1 cellular context compared by ENCODE assay signal in the genomic region with DNA sequence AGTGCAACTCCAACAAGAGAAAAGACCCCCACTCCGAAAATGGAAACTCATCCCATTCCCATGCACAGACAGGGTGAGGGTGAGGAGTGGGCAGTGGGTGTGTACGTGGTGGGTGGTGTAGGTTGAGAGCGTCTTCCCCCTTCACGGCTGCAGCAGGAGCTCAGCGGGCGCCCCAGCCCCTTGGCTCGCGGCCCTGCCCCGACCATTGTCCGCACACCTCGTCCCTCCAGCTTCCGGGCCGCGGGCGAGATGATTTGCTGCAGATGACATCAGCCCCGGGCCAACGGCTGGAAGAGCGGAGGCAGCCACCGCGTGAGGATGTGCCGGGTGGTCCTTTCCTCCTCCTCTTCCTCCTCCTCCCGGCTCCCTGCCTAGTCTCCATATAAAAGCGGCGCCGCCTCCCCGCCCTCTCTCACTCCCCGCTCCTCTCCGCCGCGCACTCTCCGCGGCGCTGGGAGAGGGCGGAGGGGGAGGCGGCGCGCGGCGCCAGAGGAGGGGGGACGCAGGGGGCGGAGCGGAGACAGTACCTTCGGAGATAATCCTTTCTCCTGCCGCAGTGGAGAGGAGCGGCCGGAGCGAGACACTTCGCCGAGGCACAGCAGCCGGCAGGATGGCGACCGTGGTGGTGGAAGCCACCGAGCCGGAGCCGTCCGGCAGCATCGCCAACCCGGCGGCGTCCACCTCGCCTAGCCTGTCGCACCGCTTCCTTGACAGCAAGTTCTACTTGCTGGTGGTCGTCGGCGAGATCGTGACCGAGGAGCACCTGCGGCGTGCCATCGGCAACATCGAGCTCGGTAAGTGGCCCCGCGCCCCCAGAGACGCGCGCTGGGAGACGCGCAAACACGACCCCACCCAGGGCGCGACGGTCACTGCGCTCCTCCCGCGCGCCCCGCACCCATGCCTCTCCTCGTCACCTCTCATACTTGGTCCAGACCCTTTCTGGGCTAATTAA.
TF ChIP-seq lines count a peak whose summit lies in the region.

TSS of gene MAP1B (plus strand) at position 554 of the 952 bp plus-strand sequence. CDS start at position 611, 57 bp downstream.

TF ChIP-seq in HepG2, 621 proteins besides CTCF, POLR2A, EP300 and RAD21 (continued from another document and continues in another):
- TF ChIP-seq, protein P1, sequence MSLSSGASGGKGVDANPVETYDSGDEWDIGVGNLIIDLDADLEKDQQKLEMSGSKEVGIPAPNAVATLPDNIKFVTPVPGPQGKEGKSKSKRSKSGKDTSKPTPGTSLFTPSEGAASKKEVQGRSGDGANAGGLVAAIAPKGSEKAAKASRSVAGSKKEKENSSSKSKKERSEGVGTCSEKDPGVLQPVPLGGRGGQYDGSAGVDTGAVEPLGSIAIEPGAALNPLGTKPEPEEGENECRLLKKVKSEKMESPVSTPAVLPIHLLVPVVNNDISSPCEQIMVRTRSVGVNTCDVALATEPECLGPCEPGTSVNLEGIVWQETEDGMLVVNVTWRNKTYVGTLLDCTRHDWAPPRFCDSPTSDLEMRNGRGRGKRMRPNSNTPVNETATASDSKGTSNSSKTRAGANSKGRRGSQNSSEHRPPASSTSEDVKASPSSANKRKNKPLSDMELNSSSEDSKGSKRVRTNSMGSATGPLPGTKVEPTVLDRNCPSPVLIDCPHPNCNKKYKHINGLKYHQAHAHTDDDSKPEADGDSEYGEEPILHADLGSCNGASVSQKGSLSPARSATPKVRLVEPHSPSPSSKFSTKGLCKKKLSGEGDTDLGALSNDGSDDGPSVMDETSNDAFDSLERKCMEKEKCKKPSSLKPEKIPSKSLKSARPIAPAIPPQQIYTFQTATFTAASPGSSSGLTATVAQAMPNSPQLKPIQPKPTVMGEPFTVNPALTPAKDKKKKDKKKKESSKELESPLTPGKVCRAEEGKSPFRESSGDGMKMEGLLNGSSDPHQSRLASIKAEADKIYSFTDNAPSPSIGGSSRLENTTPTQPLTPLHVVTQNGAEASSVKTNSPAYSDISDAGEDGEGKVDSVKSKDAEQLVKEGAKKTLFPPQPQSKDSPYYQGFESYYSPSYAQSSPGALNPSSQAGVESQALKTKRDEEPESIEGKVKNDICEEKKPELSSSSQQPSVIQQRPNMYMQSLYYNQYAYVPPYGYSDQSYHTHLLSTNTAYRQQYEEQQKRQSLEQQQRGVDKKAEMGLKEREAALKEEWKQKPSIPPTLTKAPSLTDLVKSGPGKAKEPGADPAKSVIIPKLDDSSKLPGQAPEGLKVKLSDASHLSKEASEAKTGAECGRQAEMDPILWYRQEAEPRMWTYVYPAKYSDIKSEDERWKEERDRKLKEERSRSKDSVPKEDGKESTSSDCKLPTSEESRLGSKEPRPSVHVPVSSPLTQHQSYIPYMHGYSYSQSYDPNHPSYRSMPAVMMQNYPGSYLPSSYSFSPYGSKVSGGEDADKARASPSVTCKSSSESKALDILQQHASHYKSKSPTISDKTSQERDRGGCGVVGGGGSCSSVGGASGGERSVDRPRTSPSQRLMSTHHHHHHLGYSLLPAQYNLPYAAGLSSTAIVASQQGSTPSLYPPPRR (CRISPR knock-in tag; IDR thresholded peaks at IDR 0.05; ENCODE audit: borderline replicate concordance): no peak
- TF ChIP-seq KDM2A (CRISPR knock-in tag; IDR thresholded peaks at IDR 0.05; ENCODE audit: borderline replicate concordance, low read depth): peak; percentile 65; the same call in 1 of the 2 replicates
- TF ChIP-seq NFKB2 (CRISPR knock-in tag; IDR thresholded peaks at IDR 0.05; ENCODE audit: borderline replicate concordance): 0 out of 2 replicates have a peak, but pooled peaks have one; percentile 32
- TF ChIP-seq, protein P2, sequence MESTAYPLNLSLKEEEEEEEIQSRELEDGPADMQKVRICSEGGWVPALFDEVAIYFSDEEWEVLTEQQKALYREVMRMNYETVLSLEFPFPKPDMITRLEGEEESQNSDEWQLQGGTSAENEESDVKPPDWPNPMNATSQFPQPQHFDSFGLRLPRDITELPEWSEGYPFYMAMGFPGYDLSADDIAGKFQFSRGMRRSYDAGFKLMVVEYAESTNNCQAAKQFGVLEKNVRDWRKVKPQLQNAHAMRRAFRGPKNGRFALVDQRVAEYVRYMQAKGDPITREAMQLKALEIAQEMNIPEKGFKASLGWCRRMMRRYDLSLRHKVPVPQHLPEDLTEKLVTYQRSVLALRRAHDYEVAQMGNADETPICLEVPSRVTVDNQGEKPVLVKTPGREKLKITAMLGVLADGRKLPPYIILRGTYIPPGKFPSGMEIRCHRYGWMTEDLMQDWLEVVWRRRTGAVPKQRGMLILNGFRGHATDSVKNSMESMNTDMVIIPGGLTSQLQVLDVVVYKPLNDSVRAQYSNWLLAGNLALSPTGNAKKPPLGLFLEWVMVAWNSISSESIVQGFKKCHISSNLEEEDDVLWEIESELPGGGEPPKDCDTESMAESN (CRISPR knock-in tag; conservative IDR thresholded peaks at IDR 0.05): peak; percentile 59
- no peak for TF ChIP-seq GTF3A (CRISPR knock-in tag; conservative IDR thresholded peaks at IDR 0.05)
- no peak for TF ChIP-seq ZNF343 (CRISPR knock-in tag; IDR thresholded peaks at IDR 0.05)
- 0 out of 2 replicates have a peak, but pooled peaks have one; percentile 13 for TF ChIP-seq ZSCAN25 (CRISPR knock-in tag; IDR thresholded peaks at IDR 0.05)
- TF ChIP-seq IKZF1 (IDR thresholded peaks at IDR 0.05): no peak
- TF ChIP-seq KAT7 (CRISPR knock-in tag; IDR thresholded peaks at IDR 0.05; ENCODE audit: borderline replicate concordance): no peak
- TF ChIP-seq DNMT3B (CRISPR knock-in tag; conservative IDR thresholded peaks at IDR 0.05): no peak
- TF ChIP-seq, protein P3, sequence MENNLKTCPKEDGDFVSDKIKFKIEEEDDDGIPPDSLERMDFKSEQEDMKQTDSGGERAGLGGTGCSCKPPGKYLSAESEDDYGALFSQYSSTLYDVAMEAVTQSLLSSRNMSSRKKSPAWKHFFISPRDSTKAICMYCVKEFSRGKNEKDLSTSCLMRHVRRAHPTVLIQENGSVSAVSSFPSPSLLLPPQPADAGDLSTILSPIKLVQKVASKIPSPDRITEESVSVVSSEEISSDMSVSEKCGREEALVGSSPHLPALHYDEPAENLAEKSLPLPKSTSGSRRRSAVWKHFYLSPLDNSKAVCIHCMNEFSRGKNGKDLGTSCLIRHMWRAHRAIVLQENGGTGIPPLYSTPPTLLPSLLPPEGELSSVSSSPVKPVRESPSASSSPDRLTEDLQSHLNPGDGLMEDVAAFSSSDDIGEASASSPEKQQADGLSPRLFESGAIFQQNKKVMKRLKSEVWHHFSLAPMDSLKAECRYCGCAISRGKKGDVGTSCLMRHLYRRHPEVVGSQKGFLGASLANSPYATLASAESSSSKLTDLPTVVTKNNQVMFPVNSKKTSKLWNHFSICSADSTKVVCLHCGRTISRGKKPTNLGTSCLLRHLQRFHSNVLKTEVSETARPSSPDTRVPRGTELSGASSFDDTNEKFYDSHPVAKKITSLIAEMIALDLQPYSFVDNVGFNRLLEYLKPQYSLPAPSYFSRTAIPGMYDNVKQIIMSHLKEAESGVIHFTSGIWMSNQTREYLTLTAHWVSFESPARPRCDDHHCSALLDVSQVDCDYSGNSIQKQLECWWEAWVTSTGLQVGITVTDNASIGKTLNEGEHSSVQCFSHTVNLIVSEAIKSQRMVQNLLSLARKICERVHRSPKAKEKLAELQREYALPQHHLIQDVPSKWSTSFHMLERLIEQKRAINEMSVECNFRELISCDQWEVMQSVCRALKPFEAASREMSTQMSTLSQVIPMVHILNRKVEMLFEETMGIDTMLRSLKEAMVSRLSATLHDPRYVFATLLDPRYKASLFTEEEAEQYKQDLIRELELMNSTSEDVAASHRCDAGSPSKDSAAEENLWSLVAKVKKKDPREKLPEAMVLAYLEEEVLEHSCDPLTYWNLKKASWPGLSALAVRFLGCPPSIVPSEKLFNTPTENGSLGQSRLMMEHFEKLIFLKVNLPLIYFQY (CRISPR knock-in tag; IDR thresholded peaks at IDR 0.05; ENCODE audit: borderline replicate concordance): no peak
- TF ChIP-seq EED (CRISPR knock-in tag; IDR thresholded peaks at IDR 0.05): no peak
- TF ChIP-seq THRA (CRISPR knock-in tag; IDR thresholded peaks at IDR 0.05; ENCODE audit: borderline replicate concordance): 0 out of 2 replicates have a peak, but pooled peaks have one; percentile 13
- no peak for TF ChIP-seq ELF4 (CRISPR knock-in tag; IDR thresholded peaks at IDR 0.05; ENCODE audit: borderline replicate concordance)
- TF ChIP-seq, protein P4, sequence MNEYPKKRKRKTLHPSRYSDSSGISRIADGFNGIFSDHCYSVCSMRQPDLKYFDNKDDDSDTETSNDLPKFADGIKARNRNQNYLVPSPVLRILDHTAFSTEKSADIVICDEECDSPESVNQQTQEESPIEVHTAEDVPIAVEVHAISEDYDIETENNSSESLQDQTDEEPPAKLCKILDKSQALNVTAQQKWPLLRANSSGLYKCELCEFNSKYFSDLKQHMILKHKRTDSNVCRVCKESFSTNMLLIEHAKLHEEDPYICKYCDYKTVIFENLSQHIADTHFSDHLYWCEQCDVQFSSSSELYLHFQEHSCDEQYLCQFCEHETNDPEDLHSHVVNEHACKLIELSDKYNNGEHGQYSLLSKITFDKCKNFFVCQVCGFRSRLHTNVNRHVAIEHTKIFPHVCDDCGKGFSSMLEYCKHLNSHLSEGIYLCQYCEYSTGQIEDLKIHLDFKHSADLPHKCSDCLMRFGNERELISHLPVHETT (CRISPR knock-in tag; conservative IDR thresholded peaks at IDR 0.05): no peak
- TF ChIP-seq, protein P5, sequence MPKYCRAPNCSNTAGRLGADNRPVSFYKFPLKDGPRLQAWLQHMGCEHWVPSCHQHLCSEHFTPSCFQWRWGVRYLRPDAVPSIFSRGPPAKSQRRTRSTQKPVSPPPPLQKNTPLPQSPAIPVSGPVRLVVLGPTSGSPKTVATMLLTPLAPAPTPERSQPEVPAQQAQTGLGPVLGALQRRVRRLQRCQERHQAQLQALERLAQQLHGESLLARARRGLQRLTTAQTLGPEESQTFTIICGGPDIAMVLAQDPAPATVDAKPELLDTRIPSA (CRISPR knock-in tag; IDR thresholded peaks at IDR 0.05; ENCODE audit: borderline replicate concordance): no peak
- 0 out of 2 replicates have a peak, but pooled peaks have one; percentile 32 for TF ChIP-seq SALL2 (CRISPR knock-in tag; IDR thresholded peaks at IDR 0.05)
- TF ChIP-seq ZNF75D (CRISPR knock-in tag; IDR thresholded peaks at IDR 0.05; ENCODE audit: borderline replicate concordance): no peak
- no peak for TF ChIP-seq GATA4 (IDR thresholded peaks at IDR 0.05; ENCODE audit: borderline replicate concordance, low read depth)
- peak; percentile 85 for TF ChIP-seq ATF2 (CRISPR knock-in tag; IDR thresholded peaks at IDR 0.05)
- TF ChIP-seq ZFP1 (CRISPR knock-in tag; IDR thresholded peaks at IDR 0.05): no peak
- TF ChIP-seq RAD51 (IDR thresholded peaks at IDR 0.05; ENCODE audit: borderline replicate concordance): no peak
- TF ChIP-seq ZNF441 (CRISPR knock-in tag; IDR thresholded peaks at IDR 0.05; ENCODE audit: borderline replicate concordance): no peak
- no peak for TF ChIP-seq U2AF1 (optimal IDR thresholded peaks at IDR 0.05; ENCODE audit: low read depth, low read length)
- peak; percentile 47; the same call in 1 of the 2 replicates for TF ChIP-seq PHF8 (CRISPR knock-in tag; IDR thresholded peaks at IDR 0.05)
- TF ChIP-seq BRD4 (CRISPR knock-in tag; IDR thresholded peaks at IDR 0.05): no peak
- no peak for TF ChIP-seq RNF2 (conservative IDR thresholded peaks at IDR 0.05; ENCODE audit: low read depth)
- TF ChIP-seq, protein P6, sequence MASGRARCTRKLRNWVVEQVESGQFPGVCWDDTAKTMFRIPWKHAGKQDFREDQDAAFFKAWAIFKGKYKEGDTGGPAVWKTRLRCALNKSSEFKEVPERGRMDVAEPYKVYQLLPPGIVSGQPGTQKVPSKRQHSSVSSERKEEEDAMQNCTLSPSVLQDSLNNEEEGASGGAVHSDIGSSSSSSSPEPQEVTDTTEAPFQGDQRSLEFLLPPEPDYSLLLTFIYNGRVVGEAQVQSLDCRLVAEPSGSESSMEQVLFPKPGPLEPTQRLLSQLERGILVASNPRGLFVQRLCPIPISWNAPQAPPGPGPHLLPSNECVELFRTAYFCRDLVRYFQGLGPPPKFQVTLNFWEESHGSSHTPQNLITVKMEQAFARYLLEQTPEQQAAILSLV (CRISPR knock-in tag; IDR thresholded peaks at IDR 0.05; ENCODE audit: borderline replicate concordance): 0 out of 2 replicates have a peak, but pooled peaks have one; percentile 1
- peak; percentile 28; the same call in 1 of the 2 replicates for TF ChIP-seq ZFX (CRISPR knock-in tag; IDR thresholded peaks at IDR 0.05; ENCODE audit: low read depth)
- TF ChIP-seq, protein P7, sequence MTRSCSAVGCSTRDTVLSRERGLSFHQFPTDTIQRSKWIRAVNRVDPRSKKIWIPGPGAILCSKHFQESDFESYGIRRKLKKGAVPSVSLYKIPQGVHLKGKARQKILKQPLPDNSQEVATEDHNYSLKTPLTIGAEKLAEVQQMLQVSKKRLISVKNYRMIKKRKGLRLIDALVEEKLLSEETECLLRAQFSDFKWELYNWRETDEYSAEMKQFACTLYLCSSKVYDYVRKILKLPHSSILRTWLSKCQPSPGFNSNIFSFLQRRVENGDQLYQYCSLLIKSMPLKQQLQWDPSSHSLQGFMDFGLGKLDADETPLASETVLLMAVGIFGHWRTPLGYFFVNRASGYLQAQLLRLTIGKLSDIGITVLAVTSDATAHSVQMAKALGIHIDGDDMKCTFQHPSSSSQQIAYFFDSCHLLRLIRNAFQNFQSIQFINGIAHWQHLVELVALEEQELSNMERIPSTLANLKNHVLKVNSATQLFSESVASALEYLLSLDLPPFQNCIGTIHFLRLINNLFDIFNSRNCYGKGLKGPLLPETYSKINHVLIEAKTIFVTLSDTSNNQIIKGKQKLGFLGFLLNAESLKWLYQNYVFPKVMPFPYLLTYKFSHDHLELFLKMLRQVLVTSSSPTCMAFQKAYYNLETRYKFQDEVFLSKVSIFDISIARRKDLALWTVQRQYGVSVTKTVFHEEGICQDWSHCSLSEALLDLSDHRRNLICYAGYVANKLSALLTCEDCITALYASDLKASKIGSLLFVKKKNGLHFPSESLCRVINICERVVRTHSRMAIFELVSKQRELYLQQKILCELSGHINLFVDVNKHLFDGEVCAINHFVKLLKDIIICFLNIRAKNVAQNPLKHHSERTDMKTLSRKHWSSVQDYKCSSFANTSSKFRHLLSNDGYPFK (CRISPR knock-in tag; IDR thresholded peaks at IDR 0.05; ENCODE audit: borderline replicate concordance): no peak
- TF ChIP-seq ZNF614 (CRISPR knock-in tag; IDR thresholded peaks at IDR 0.05; ENCODE audit: borderline replicate concordance): no peak
